ENCODE assay signal across 21 cellular contexts in genomic region chr3:189792046-189792929, GRCh38.
DNase-seq lines count a peak whose midpoint lies in the region; ATAC-seq, FAIRE-seq and TF ChIP-seq lines count a peak whose summit lies in the region.
"Had no signal": no experiment of that assay in that cellular context is flagged by ENCODE, and none has a peak within 500 bp of the region (broad histone marks: within the 10 kb centered on the region; RNA-seq: fewer than 3 reads in every experiment).

No MANE protein-coding gene starts in this region.

- FAIRE-seq in H54 (lab: Jason Lieb, UNC), result peak; percentile 53
- FAIRE-seq: GM12891, HepG2 had no signal

- intact Hi-C loops in MCF 10A (cut with micrococcal nuclease) (loop anchor here (1.0 to 5.0 kb wide), 4 partner anchors 40 to 522 kb away; no protein-coding TSS in a partner anchor), esophagus squamous epithelium (cut with DNase I) (loop anchor here (10.0 kb wide), 1 partner anchor 153 kb away; no protein-coding TSS in a partner anchor), transverse colon (cut with DNase I; ENCODE audit: low total_unique reads) (no loop called here)

- peak overlapping the region; percentile 99 for H3K27ac Mint-ChIP-seq in MCF 10A (ENCODE audit: low read depth, unreplicated experiment)

- in situ Hi-C loops in transverse colon (cut with MboI; ENCODE audit: low pct_ligation_motif_present in 1 of 4, low pct_unique_long_range_greater_than_20kb in 1 of 4, low sequenced_read_pairs in 3 of 4), result no loop called here

- H3K4me1 ChIP-seq in esophagus squamous epithelium (peaks cover 0 to 54% (median 3%) of the 10 kb centered on the region in 3 donors), suprapubic skin (peaks cover 15% of the 10 kb centered on the region), transverse colon (peaks cover 0 to 6% (median 0%) of the 10 kb centered on the region in 4 donors)
- H3K4me1 ChIP-seq: SJCRH30 had no signal

- H3K27ac ChIP-seq in esophagus squamous epithelium (peak overlapping the region; percentile 67 to 86 (median 82)), suprapubic skin (peak overlapping the region; percentile 65), transverse colon (no peak overlapping the region)
- H3K27ac ChIP-seq: C4-2B, SJCRH30 had no signal

- H3K4me1 Mint-ChIP-seq in MCF 10A (ENCODE audit: insufficient read depth, unreplicated experiment), result peaks cover 20% of the 10 kb centered on the region

- DNase-seq in H54 (ENCODE audit: insufficient read length, low spot score), result no peak
- DNase-seq in MCF 10A (ENCODE audit: unreplicated experiment), result peak; percentile 59
- no peak for DNase-seq in esophagus squamous epithelium (lab: John Stamatoyannopoulos, UW)
- no peak for DNase-seq in suprapubic skin (ENCODE audit: low spot score in 2 of 2)
- no peak for DNase-seq in transverse colon
- no peak for DNase-seq in mesenteric fat pad (ENCODE audit: low spot score)
- DNase-seq: DMS 273 treated with DMSO at 0.1 percent for 48 hours; GDM1; HCEC 1CT; KG1; NCI-H1048; NCI-H1436 treated with DMSO at 0.1 percent for 48 hours; NCI-H2029 treated with DMSO at 0.1 percent for 48 hours; NCI-H524 treated with DMSO at 0.1 percent for 48 hours; NK-92 treated with Interleukin-12 subunit alpha and Interleukin-12 subunit beta, amount 100 ng/mL, for 24 hours; SJCRH30 had no signal

- H3K9me3 Mint-ChIP-seq in MCF 10A (ENCODE audit: unreplicated experiment), result no peaks in the 10 kb centered on the region

- TF ChIP-seq EP300 in suprapubic skin (IDR thresholded peaks at IDR 0.05), result no peak
- no peak for TF ChIP-seq EP300 in transverse colon (IDR thresholded peaks at IDR 0.05; ENCODE audit: low read depth)

- POLR2A ChIA-PET in MCF 10A (lab: Yijun Ruan, JAX), result interaction anchor here (0.6 to 7.7 kb wide), 35 partner anchors 9 to 523 kb away, joined by 3 to 86 read pairs (median 5); no protein-coding TSS in a partner anchor

- H3K36me3 ChIP-seq in esophagus squamous epithelium, result no peaks in the 10 kb centered on the region
- no peaks in the 10 kb centered on the region for H3K36me3 ChIP-seq in suprapubic skin
- H3K36me3 ChIP-seq in transverse colon, result no peaks in the 10 kb centered on the region
- H3K36me3 ChIP-seq: SJCRH30 had no signal

- no peaks in the 10 kb centered on the region for H3K27me3 Mint-ChIP-seq in MCF 10A (ENCODE audit: insufficient read depth, unreplicated experiment)

- CTCF ChIA-PET in MCF 10A (lab: Yijun Ruan, JAX), result interaction anchor here (0.6 to 2.0 kb wide), 2 partner anchors 13 to 523 kb away, joined by 3 to 5 read pairs; no protein-coding TSS in a partner anchor

- H3K27me3 ChIP-seq in esophagus squamous epithelium, result no peaks in the 10 kb centered on the region
- no peaks in the 10 kb centered on the region for H3K27me3 ChIP-seq in suprapubic skin
- no peaks in the 10 kb centered on the region for H3K27me3 ChIP-seq in transverse colon
- H3K27me3 ChIP-seq: SJCRH30 had no signal

- H3K4me3 ChIP-seq in esophagus squamous epithelium, result peak overlapping the region; percentile 39 to 63 (median 46)
- peak overlapping the region; percentile 45 for H3K4me3 ChIP-seq in suprapubic skin
- H3K4me3 ChIP-seq in transverse colon, result no peak overlapping the region
- H3K4me3 ChIP-seq: SJCRH30 had no signal

- TF ChIP-seq POLR2A in H54 (IDR thresholded peaks at IDR 0.05; ENCODE audit: low read depth, low read length) (no peak), esophagus squamous epithelium (IDR thresholded peaks at IDR 0.05) (no peak), suprapubic skin (IDR thresholded peaks at IDR 0.05) (no peak), transverse colon (IDR thresholded peaks at IDR 0.05) (no peak)

- H3K9me3 ChIP-seq in esophagus squamous epithelium, result no peaks in the 10 kb centered on the region
- no peaks in the 10 kb centered on the region for H3K9me3 ChIP-seq in suprapubic skin
- no peaks in the 10 kb centered on the region for H3K9me3 ChIP-seq in transverse colon
- H3K9me3 ChIP-seq: SJCRH30 had no signal

- TSS peak; percentile 7 for BruUV-seq in MCF 10A (replicated peaks; lab: Mats Ljungman, UMichigan)

- 44 to 49% methylated on average over 7 of the region's 7 CpGs for WGBS in esophagus squamous epithelium, 2 donors
- 59% methylated on average over 7 of the region's 7 CpGs for WGBS in suprapubic skin
- WGBS in transverse colon (ENCODE audit: low coverage in 1 of 2), 2 donors, result 85 to 86% methylated on average over 7 of the region's 7 CpGs

- TF ChIP-seq CTCF in MCF 10A (IDR thresholded peaks at IDR 0.05; ENCODE audit: unreplicated experiment), result no peak
- TF ChIP-seq CTCF in esophagus squamous epithelium (IDR thresholded peaks at IDR 0.05), result no peak
- no peak for TF ChIP-seq CTCF in suprapubic skin (IDR thresholded peaks at IDR 0.05)
- no peak for TF ChIP-seq CTCF in transverse colon (IDR thresholded peaks at IDR 0.05)

- H3K4me3 Mint-ChIP-seq in MCF 10A (ENCODE audit: unreplicated experiment), result peak overlapping the region; percentile 76

- peaks cover 6% of the 10 kb centered on the region for H3K36me3 Mint-ChIP-seq in MCF 10A (ENCODE audit: insufficient read depth, unreplicated experiment)

- ATAC-seq in GM18868 (IDR thresholded peaks at IDR 0.05; ENCODE audit: unreplicated experiment), result no peak
- ATAC-seq in HG03025 (IDR thresholded peaks at IDR 0.05; ENCODE audit: low FRiP score, unreplicated experiment), result no peak
- ATAC-seq: HepG2 had no signal

Comparison
In these comparisons a context has a peak if more than half of its experiments do, and no peak if none do; other contexts are left out.
1. H3K27ac ChIP-seq: peak in esophagus squamous epithelium (4 of 4) and suprapubic skin (single experiment); none in transverse colon (0 of 4).
2. H3K4me3 ChIP-seq: peak in esophagus squamous epithelium (4 of 4) and suprapubic skin (single experiment); none in transverse colon (0 of 4).